In genomic region chr14:77615231-77616132, GRCh38 we compare ENCODE assay signal across 8 cellular contexts. TPM values are rescaled to one million over a fixed set of nuclear protein-coding genes. Genes with fewer than 3 reads are reported as not detected.
DNase-seq lines count a peak whose midpoint lies in the region; ATAC-seq, FAIRE-seq and TF ChIP-seq lines count a peak whose summit lies in the region.

No MANE protein-coding gene starts in this region.

- TF ChIP-seq RAD21 in GM12878 (IDR thresholded peaks at IDR 0.05; ENCODE audit: insufficient read depth, low read depth, low read length): no peak

- no peaks in the 10 kb centered on the region for H3K9me3 ChIP-seq in OCI-LY7 (ENCODE audit: low read length)
- H3K9me3 ChIP-seq in GM12878 (replicated peaks; ENCODE audit: control insufficient read depth, insufficient read depth, low read length): no peaks in the 10 kb centered on the region
- H3K9me3 ChIP-seq in left lung: no peaks in the 10 kb centered on the region

- FAIRE-seq in GM12878 (lab: Jason Lieb, UNC) (no peak), D721Med (lab: Jason Lieb, UNC) (no peak)

- H3K4me1 ChIP-seq in OCI-LY7 (ENCODE audit: insufficient read depth, low read length, poor library complexity, severe bottlenecking): peaks cover 40% of the 10 kb centered on the region
- no peaks in the 10 kb centered on the region; the same call in 1 of the 2 replicates for H3K4me1 ChIP-seq in GM12878 (ENCODE audit: control insufficient read depth, insufficient read depth, low read length)
- peaks cover 8 to 58% of the 10 kb centered on the region in 2 donors for H3K4me1 ChIP-seq in left lung

- H3K4me2 ChIP-seq in OCI-LY7 (ENCODE audit: low read length): peak overlapping the region; percentile 89
- peak overlapping the region; percentile 91 for H3K4me2 ChIP-seq in GM12878 (ENCODE audit: control insufficient read depth, insufficient read depth)

- 1% methylated on average over 17 of the region's 17 CpGs for WGBS in GM12878 (ENCODE audit: insufficient coverage, insufficient replicate concordance, low lambda C conversion rate, missing lambda C conversion rate)

- TF ChIP-seq CTCF in OCI-LY7 (conservative IDR thresholded peaks at IDR 0.05; ENCODE audit: low read length) (no peak), GM12878 (IDR thresholded peaks at IDR 0.05 in 2 of 3, conservative IDR thresholded peaks at IDR 0.05 in 1 of 3; ENCODE audit: control insufficient read depth in 2 of 3, extremely low read depth in 1 of 3, insufficient read depth in 1 of 3, low read depth in 3 of 3, low read length in 3 of 3) (no peak), left lung (IDR thresholded peaks at IDR 0.05) (no peak), D721Med (IDR thresholded peaks at IDR 0.05; ENCODE audit: insufficient read depth, missing control alignments) (no peak)

- POLR2A ChIA-PET in OCI-LY7 (lab: Charles Lee) (interaction anchor here (0.6 to 1.0 kb wide), 5 partner anchors 11 to 34 kb away, joined by 3 to 4 read pairs (median 3); no protein-coding TSS in a partner anchor), GM12878 (lab: Charles Lee) (interaction anchor here (0.5 to 1.1 kb wide), 2 partner anchors 9 to 22 kb away, joined by 3 read pairs; no protein-coding TSS in a partner anchor)

- SMC1A ChIA-PET in GM12878 (lab: Charles Lee; ENCODE audit: uncharacterized antibody, unreplicated experiment): interaction anchor here (0.8 to 2.3 kb wide), 9 partner anchors 8 to 157 kb away, joined by 3 to 7 read pairs (median 3); no protein-coding TSS in a partner anchor

- ATAC-seq in GM12878: peak; percentile 7; the same call in 2 of the 3 replicates
- no peak for ATAC-seq in left lung
- ATAC-seq in stimulated activated naive CD8-positive, alpha-beta T cell treated with anti-CD3 and anti-CD28 coated beads, Interleukin-15, Interleukin-2, amounts not matched to agents 100 U/mL and 50 U/mL, for 24 hours: no peak
- ATAC-seq in HG03571 (IDR thresholded peaks at IDR 0.05; ENCODE audit: unreplicated experiment): no peak

- CTCF ChIA-PET in OCI-LY7 (lab: Charles Lee; ENCODE audit: unreplicated experiment): no interaction called here
- CTCF ChIA-PET in GM12878 (lab: Yijun Ruan, JAX): interaction anchor here (0.8 to 1.3 kb wide), 3 partner anchors 13 to 299 kb away, joined by 3 read pairs; no protein-coding TSS in a partner anchor

- no peak overlapping the region for H2AFZ ChIP-seq in OCI-LY7 (ENCODE audit: low read length)
- peak overlapping the region; percentile 75 for H2AFZ ChIP-seq in GM12878 (ENCODE audit: control insufficient read depth, low read depth, low read length)

- in situ Hi-C loops in GM12878 (cut with MboI): no loop called here

- H4K20me1 ChIP-seq in OCI-LY7 (ENCODE audit: insufficient read depth, low read length) (peaks cover 32% of the 10 kb centered on the region; the same call in 1 of the 2 replicates), GM12878 (ENCODE audit: control insufficient read depth, insufficient read depth) (no peaks in the 10 kb centered on the region)

- BruUV-seq in OCI-LY7 (replicated peaks; lab: Mats Ljungman, UMichigan) (no TSS peak), GM12878 (replicated peaks; lab: Mats Ljungman, UMichigan) (TSS peak; percentile 58)

- H3K27ac ChIP-seq in OCI-LY7 (ENCODE audit: low read depth, low read length, poor library complexity, severe bottlenecking) (peak overlapping the region; percentile 40), GM12878 (ENCODE audit: control insufficient read depth, insufficient read depth) (peak overlapping the region; percentile 73), left lung (peak overlapping the region; percentile 86 to 94)

- intact Hi-C loops in OCI-LY7 (cut with micrococcal nuclease; ENCODE audit: unreplicated experiment): loop anchor here (1.0 to 5.0 kb wide), 4 partner anchors 27 to 295 kb away; partner anchors contain the start of genes AHSA1 and POMT2
- intact Hi-C loops in GM12878 (cut with micrococcal nuclease; ENCODE audit: unreplicated experiment): loop anchor here (5.0 to 10.0 kb wide), 2 partner anchors 73 to 89 kb away; partner anchors contain the start of genes ALKBH1 and SLIRP
- intact Hi-C loops in left lung (cut with DNase I): no loop called here

- no peak for TF ChIP-seq POLR2A in GM12878 (IDR thresholded peaks at IDR 0.05; ENCODE audit: low read depth, low read length)

- peak overlapping the region; percentile 92 for H3K9ac ChIP-seq in GM12878 (ENCODE audit: control insufficient read depth, insufficient read depth, low read length)

- H3K27me3 ChIP-seq in GM12878 (replicated peaks in 1 of 2; ENCODE audit: control insufficient read depth in 2 of 2, insufficient read depth in 2 of 2, low read length in 1 of 2) (no peaks in the 10 kb centered on the region), left lung (no peaks in the 10 kb centered on the region)

- peaks cover 55% of the 10 kb centered on the region for H3K79me2 ChIP-seq in OCI-LY7 (ENCODE audit: insufficient read depth, low read depth, low read length)
- H3K79me2 ChIP-seq in GM12878 (ENCODE audit: control insufficient read depth, insufficient read depth, low read length): peaks cover 34% of the 10 kb centered on the region

- peak; percentile 19 for DNase-seq in SIG-M5 treated with dmso at 0.1 percent for 504 hours (lab: John Stamatoyannopoulos, UW; ENCODE audit: unreplicated experiment)
- no peak for DNase-seq in SIG-M5 (lab: John Stamatoyannopoulos, UW)
- peak; percentile 27 for DNase-seq in OCI-LY7 (ENCODE audit: low spot score)
- DNase-seq in GM12878 (ENCODE audit: low read depth, low spot score): no peak
- DNase-seq in left lung: no peak
- DNase-seq in stimulated activated naive CD8-positive, alpha-beta T cell treated with anti-CD3 and anti-CD28 coated beads, Interleukin-15, Interleukin-2, amounts not matched to agents 100 U/mL and 50 U/mL, for 24 hours: peak; percentile 29
- no peak for DNase-seq in D721Med (ENCODE audit: insufficient read length, low spot score)

- H3K4me3 ChIP-seq in OCI-LY7 (ENCODE audit: low read depth, low read length, poor library complexity, severe bottlenecking): peak overlapping the region; percentile 95
- H3K4me3 ChIP-seq in GM12878: peak overlapping the region; percentile 92
- H3K4me3 ChIP-seq in left lung: peak overlapping the region; percentile 87 to 89

- H3K36me3 ChIP-seq in OCI-LY7 (ENCODE audit: insufficient read depth, low read length): peaks cover 13% of the 10 kb centered on the region; the same call in 1 of the 2 replicates
- no peaks in the 10 kb centered on the region for H3K36me3 ChIP-seq in GM12878 (ENCODE audit: control insufficient read depth in 2 of 2, insufficient read depth in 2 of 2, low read length in 1 of 2)
- H3K36me3 ChIP-seq in left lung: no peaks in the 10 kb centered on the region

- RAD21 ChIA-PET in GM12878 (lab: Charles Lee; ENCODE audit: unreplicated experiment): no interaction called here

- H3K9me2 ChIP-seq in OCI-LY7 (ENCODE audit: insufficient read depth, low read length): no peaks in the 10 kb centered on the region

- no peak for TF ChIP-seq EP300 in GM12878 (IDR thresholded peaks at IDR 0.05; ENCODE audit: borderline replicate concordance in 1 of 2, control insufficient read depth in 1 of 2, low read depth in 2 of 2, low read length in 2 of 2)

TF ChIP-seq in GM12878, 131 proteins besides CTCF, POLR2A, EP300 and RAD21:
- no peak for TF ChIP-seq IRF5 (IDR thresholded peaks at IDR 0.05; ENCODE audit: borderline replicate concordance)
- TF ChIP-seq, protein P1, sequence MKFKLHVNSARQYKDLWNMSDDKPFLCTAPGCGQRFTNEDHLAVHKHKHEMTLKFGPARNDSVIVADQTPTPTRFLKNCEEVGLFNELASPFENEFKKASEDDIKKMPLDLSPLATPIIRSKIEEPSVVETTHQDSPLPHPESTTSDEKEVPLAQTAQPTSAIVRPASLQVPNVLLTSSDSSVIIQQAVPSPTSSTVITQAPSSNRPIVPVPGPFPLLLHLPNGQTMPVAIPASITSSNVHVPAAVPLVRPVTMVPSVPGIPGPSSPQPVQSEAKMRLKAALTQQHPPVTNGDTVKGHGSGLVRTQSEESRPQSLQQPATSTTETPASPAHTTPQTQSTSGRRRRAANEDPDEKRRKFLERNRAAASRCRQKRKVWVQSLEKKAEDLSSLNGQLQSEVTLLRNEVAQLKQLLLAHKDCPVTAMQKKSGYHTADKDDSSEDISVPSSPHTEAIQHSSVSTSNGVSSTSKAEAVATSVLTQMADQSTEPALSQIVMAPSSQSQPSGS (IDR thresholded peaks at IDR 0.05; ENCODE audit: low read length): 0 out of 2 replicates have a peak, but pooled peaks have one; percentile 13
- no peak for TF ChIP-seq RCOR1 (conservative IDR thresholded peaks at IDR 0.05; ENCODE audit: low read depth, low read length)
- TF ChIP-seq STAT1 (conservative IDR thresholded peaks at IDR 0.05): no peak
- TF ChIP-seq CBX3 (IDR thresholded peaks at IDR 0.05; ENCODE audit: borderline replicate concordance, low read depth): no peak

RNA-seq across cellular contexts. Expression of gene SPTLC2, which starts 1.0 kb away (rescaled TPM):
- 14.7 and 19.6 TPM in 2 replicates for total RNA-seq in OCI-LY7 (2014; rRNA removed; shearing (Covaris generic))
- 36.8 and 45.1 TPM in 2 replicates for total RNA-seq in OCI-LY7 (2022)
- total RNA-seq in GM12878 (2013; cell fraction: nucleolus; rRNA removed): 55.2 and 61.5 TPM in 2 replicates
- 17.6 and 21.7 TPM in 2 replicates for total RNA-seq in GM12878 (2014; rRNA removed)
- 25.2 and 25.3 TPM in 2 replicates for total RNA-seq in GM12878 (2014; rRNA removed; fragmentation: Illumina TruSeq; extraction: Trizol)
- 32.5 and 35.1 TPM in 2 replicates for total RNA-seq in GM12878 (2021)
- polyA plus RNA-seq in GM12878 (2011; ENCODE audit: low read depth): 9.4 TPM
- polyA plus RNA-seq in GM12878 (2011; rRNA removed): 25.2 and 32.5 TPM in 2 replicates
- 10.5 and 13.0 TPM in 2 replicates for polyA plus RNA-seq in GM12878 (2011; cell fraction: cytosol; rRNA removed)
- 8.0 and 8.3 TPM in 2 replicates for polyA plus RNA-seq in GM12878 (2011; cell fraction: nucleus; rRNA removed)
- 8.6 and 9.5 TPM in 2 replicates for polyA plus RNA-seq in GM12878 (2012)
- 18.8 and 25.0 TPM in 2 replicates for polyA plus RNA-seq in GM12878 (2014; fragmentation: Illumina TruSeq; extraction: Trizol)
- polyA plus RNA-seq in GM12878 (2014; fragmentation: Nextera tagmentation; extraction: Ambion mirVana): 1 to 10 TPM; 6.9 to 7.3 TPM
- polyA plus RNA-seq in GM12878 (2014; rRNA removed): 11.3 and 14.1 TPM in 2 replicates
- 10 to 100 TPM; 20.7 to 26.2 TPM for polyA plus RNA-seq in GM12878 (2016; fragmentation: Nextera tagmentation; extraction: Ambion mirVana)
- 19.3 and 33.5 TPM in 2 replicates for polyA minus RNA-seq in GM12878 (2011; rRNA and poly(A)+ RNA removed)
- 6.0 and 9.6 TPM in 2 replicates for polyA minus RNA-seq in GM12878 (2011; cell fraction: cytosol; rRNA and poly(A)+ RNA removed)
- polyA minus RNA-seq in GM12878 (2011; cell fraction: nucleus; rRNA and poly(A)+ RNA removed): 4.0 and 9.5 TPM in 2 replicates
- 10 to 100 TPM; 40.7 to 44.0 TPM for total RNA-seq in left lung

Comparison
In these comparisons a context has a peak if more than half of its experiments do, and no peak if none do; other contexts are left out.
1. DNase-seq: peak in SIG-M5 treated with dmso at 0.1 percent for 504 hours (single experiment), OCI-LY7 (single experiment) and stimulated activated naive CD8-positive, alpha-beta T cell treated with anti-CD3 and anti-CD28 coated beads, Interleukin-15, Interleukin-2, amounts not matched to agents 100 U/mL and 50 U/mL, for 24 hours (single experiment); none in SIG-M5 (single experiment), GM12878 (single experiment), left lung (0 of 2) and D721Med (single experiment).
2. H3K27ac ChIP-seq: peak in every context shown above with its lines; median percentile 90 in left lung; 73 in GM12878; 40 in OCI-LY7.
3. intact Hi-C loops: an anchor here in OCI-LY7 (1.0 to 5.0 kb wide) and GM12878 (5.0 to 10.0 kb wide); none called in left lung.
4. Peak in every context shown above with its lines, with median percentiles within 50 percentile points of each other: H3K4me3 ChIP-seq.